16 cellular contexts compared by ENCODE assay signal in genomic region chr20:6740096-6740495, GRCh38. TPM values are rescaled to one million over a fixed set of nuclear protein-coding genes. Genes with fewer than 3 reads are reported as not detected.
DNase-seq lines count a peak whose midpoint lies in the region; ATAC-seq, FAIRE-seq and TF ChIP-seq lines count a peak whose summit lies in the region.
"Had no signal": no experiment of that assay in that cellular context is flagged by ENCODE, and none has a peak within 500 bp of the region (broad histone marks: within the 10 kb centered on the region; RNA-seq: fewer than 3 reads in every experiment).

No MANE protein-coding gene starts in this region.

- BruUV-seq in HepG2 (replicated peaks; lab: Mats Ljungman, UMichigan): no TSS peak
- BruUV-seq in GM12878 (replicated peaks; lab: Mats Ljungman, UMichigan): no TSS peak

- CTCF ChIA-PET in HepG2 (lab: Yijun Ruan, JAX; ENCODE audit: low intra/inter-chr PET ratio, low total read pairs): no interaction called here
- CTCF ChIA-PET in GM12878 (lab: Yijun Ruan, JAX): interaction anchor here (1.5 to 1.8 kb wide), 2 partner anchors 47 to 158 kb away, joined by 3 to 4 read pairs; no protein-coding TSS in a partner anchor

- in situ Hi-C loops in HepG2 (cut with HindIII; ENCODE audit: extremely low pct_ligation_motif_present, low pct_unique_long_range_greater_than_20kb): no loop called here
- in situ Hi-C loops in GM12878 (cut with MboI): no loop called here

- no peaks in the 10 kb centered on the region for H3K79me2 ChIP-seq in HepG2 (ENCODE audit: insufficient read depth, low read length)
- H3K79me2 ChIP-seq in GM12878 (ENCODE audit: control insufficient read depth, insufficient read depth, low read length): no peaks in the 10 kb centered on the region

- H3K36me3 ChIP-seq in right lobe of liver: no peaks in the 10 kb centered on the region
- no peaks in the 10 kb centered on the region for H3K36me3 ChIP-seq in HepG2 (replicated peaks in 1 of 2; ENCODE audit: control insufficient read depth in 1 of 2, insufficient read depth in 2 of 2, low read length in 2 of 2)
- no peaks in the 10 kb centered on the region for H3K36me3 ChIP-seq in GM12878 (ENCODE audit: control insufficient read depth in 2 of 2, insufficient read depth in 2 of 2, low read length in 1 of 2)
- H3K36me3 ChIP-seq: BLaER1 treated with 17β-estradiol and CSF1 and Interleukin-3, amounts not matched to agents 10 nM and 100 nM had no signal

- H2AFZ ChIP-seq in HepG2 (ENCODE audit: low read length) (no peak overlapping the region), GM12878 (ENCODE audit: control insufficient read depth, low read depth, low read length) (no peak overlapping the region)

- POLR2A ChIA-PET in HepG2 (lab: Yijun Ruan, JAX): no interaction called here
- POLR2A ChIA-PET in GM12878 (lab: Charles Lee): interaction anchor here (0.6 to 1.5 kb wide), 2 partner anchors 18 to 47 kb away, joined by 4 to 8 read pairs; no protein-coding TSS in a partner anchor

- TF ChIP-seq CTCF in right lobe of liver (IDR thresholded peaks at IDR 0.05) (no peak), HepG2 (CRISPR knock-in tag; IDR thresholded peaks at IDR 0.05) (no peak), GM12878 (IDR thresholded peaks at IDR 0.05 in 2 of 3, conservative IDR thresholded peaks at IDR 0.05 in 1 of 3; ENCODE audit: control insufficient read depth in 2 of 3, extremely low read depth in 1 of 3, insufficient read depth in 1 of 3, low read depth in 3 of 3, low read length in 3 of 3) (no peak)

- no peak overlapping the region for H3K4me3 ChIP-seq in right lobe of liver
- H3K4me3 ChIP-seq in HepG2 (replicated peaks in 1 of 3; ENCODE audit: insufficient read depth in 1 of 3, low read depth in 2 of 3, low read length in 3 of 3): no peak overlapping the region
- no peak overlapping the region for H3K4me3 ChIP-seq in GM12878
- H3K4me3 ChIP-seq: BLaER1 treated with 17β-estradiol and CSF1 and Interleukin-3, amounts not matched to agents 10 nM and 100 nM had no signal

- no peak for DNase-seq in right lobe of liver
- no peak for DNase-seq in HepG2 (ENCODE audit: low spot score)
- no peak for DNase-seq in GM12878 (ENCODE audit: low read depth, low spot score)
- peak; percentile 89 for DNase-seq in kidney tubule cell (ENCODE audit: low spot score)
- DNase-seq in NCI-H1092 (lab: John Stamatoyannopoulos, UW): no peak
- no peak for DNase-seq in NCI-H524 (lab: John Stamatoyannopoulos, UW)
- no peak for DNase-seq in GM12891 (ENCODE audit: insufficient read length, low spot score)
- DNase-seq: 8988T; CD4-positive, CD25-positive, alpha-beta regulatory T cell; DMS53; GF-D8; HCEC 1CT; HFFc6 had no signal

- H3K9ac ChIP-seq in HepG2 (ENCODE audit: insufficient read depth, low read depth, low read length) (no peak overlapping the region), GM12878 (ENCODE audit: control insufficient read depth, insufficient read depth, low read length) (no peak overlapping the region)
- H3K9ac ChIP-seq: BLaER1 treated with 17β-estradiol and CSF1 and Interleukin-3, amounts not matched to agents 10 nM and 100 nM had no signal

- ATAC-seq in right lobe of liver (no peak), HepG2 (no peak), GM12878 (peak; percentile 41)

- FAIRE-seq in HepG2 (lab: Jason Lieb, UNC): no peak
- FAIRE-seq in GM12878 (lab: Jason Lieb, UNC): no peak
- FAIRE-seq in GM12891 (lab: Jason Lieb, UNC): no peak
- FAIRE-seq: GM18507, GM19239 had no signal

- RAD21 ChIA-PET in GM12878 (lab: Charles Lee; ENCODE audit: unreplicated experiment): no interaction called here

- intact Hi-C loops in right lobe of liver (cut with DNase I) (no loop called here), HepG2 (cut with micrococcal nuclease; ENCODE audit: unreplicated experiment) (no loop called here), GM12878 (cut with micrococcal nuclease; ENCODE audit: unreplicated experiment) (no loop called here)

- TF ChIP-seq POLR2A in right lobe of liver (IDR thresholded peaks at IDR 0.05) (no peak), HepG2 (IDR thresholded peaks at IDR 0.05; ENCODE audit: insufficient read depth in 1 of 2, low read depth in 2 of 2, low read length in 2 of 2) (no peak), GM12878 (IDR thresholded peaks at IDR 0.05; ENCODE audit: low read depth, low read length) (no peak), GM12891 (IDR thresholded peaks at IDR 0.05; ENCODE audit: low read depth, low read length) (no peak)

- peaks cover 0 to 10% (median 3%) of the 10 kb centered on the region in 4 donors for H3K4me1 ChIP-seq in right lobe of liver
- H3K4me1 ChIP-seq in HepG2 (ENCODE audit: insufficient read depth, low read length): no peaks in the 10 kb centered on the region
- H3K4me1 ChIP-seq in GM12878 (ENCODE audit: control insufficient read depth, insufficient read depth, low read length): no peaks in the 10 kb centered on the region

- SMC1A ChIA-PET in GM12878 (lab: Charles Lee; ENCODE audit: uncharacterized antibody, unreplicated experiment): interaction anchor here (0.6 to 2.2 kb wide), 7 partner anchors 16 to 1111 kb away, joined by 3 to 11 read pairs (median 3); no protein-coding TSS in a partner anchor

- H3K9me3 ChIP-seq in right lobe of liver (no peaks in the 10 kb centered on the region), HepG2 (ENCODE audit: low read length) (no peaks in the 10 kb centered on the region), GM12878 (replicated peaks; ENCODE audit: control insufficient read depth, insufficient read depth, low read length) (no peaks in the 10 kb centered on the region)

- no peak for TF ChIP-seq EP300 in HepG2 (IDR thresholded peaks at IDR 0.05; ENCODE audit: low read depth in 2 of 2, low read length in 2 of 2)
- no peak for TF ChIP-seq EP300 in HepG2 (CRISPR knock-in tag; IDR thresholded peaks at IDR 0.05; ENCODE audit: borderline replicate concordance)
- TF ChIP-seq EP300 in GM12878 (IDR thresholded peaks at IDR 0.05; ENCODE audit: borderline replicate concordance in 1 of 2, control insufficient read depth in 1 of 2, low read depth in 2 of 2, low read length in 2 of 2): no peak

- 89% methylated on average over 3 of the region's 3 CpGs for WGBS in right lobe of liver (ENCODE audit: insufficient coverage, low coverage, low lambda C conversion rate, missing lambda C conversion rate)
- 30% methylated on average over 3 of the region's 3 CpGs for WGBS in HepG2 (ENCODE audit: low lambda C conversion rate)
- 2% methylated on average over 3 of the region's 3 CpGs for WGBS in GM12878 (ENCODE audit: insufficient coverage, insufficient replicate concordance, low lambda C conversion rate, missing lambda C conversion rate)

- H3K27ac ChIP-seq in right lobe of liver (peak overlapping the region in 2 of 3 donors; percentile 55 to 75), HepG2 (ENCODE audit: extremely low read length, insufficient read depth, low read length) (no peak overlapping the region), GM12878 (ENCODE audit: control insufficient read depth, insufficient read depth) (no peak overlapping the region)
- H3K27ac ChIP-seq: BLaER1 treated with 17β-estradiol and CSF1 and Interleukin-3, amounts not matched to agents 10 nM and 100 nM had no signal

- H3K4me2 ChIP-seq in HepG2 (ENCODE audit: low read depth, low read length): no peak overlapping the region
- no peak overlapping the region for H3K4me2 ChIP-seq in GM12878 (ENCODE audit: control insufficient read depth, insufficient read depth)
- H3K4me2 ChIP-seq: BLaER1 treated with 17β-estradiol and CSF1 and Interleukin-3, amounts not matched to agents 10 nM and 100 nM had no signal

- H3K27me3 ChIP-seq in right lobe of liver (no peaks in the 10 kb centered on the region), HepG2 (ENCODE audit: control insufficient read depth in 1 of 2, insufficient read depth in 2 of 2, low read length in 2 of 2) (peaks cover 0 to 2% of the 10 kb centered on the region in 2 experiments; a peak in 1 of 5 replicates), GM12878 (replicated peaks in 1 of 2; ENCODE audit: control insufficient read depth in 2 of 2, insufficient read depth in 2 of 2, low read length in 1 of 2) (no peaks in the 10 kb centered on the region; a peak in 1 of 4 replicates)
- H3K27me3 ChIP-seq: BLaER1 treated with 17β-estradiol and CSF1 and Interleukin-3, amounts not matched to agents 10 nM and 100 nM had no signal

- H4K20me1 ChIP-seq in HepG2 (ENCODE audit: insufficient read depth, low read length) (no peaks in the 10 kb centered on the region), GM12878 (ENCODE audit: control insufficient read depth, insufficient read depth) (no peaks in the 10 kb centered on the region)
- H4K20me1 ChIP-seq: BLaER1 treated with 17β-estradiol and CSF1 and Interleukin-3, amounts not matched to agents 10 nM and 100 nM had no signal

- TF ChIP-seq RAD21 in HepG2 (CRISPR knock-in tag; IDR thresholded peaks at IDR 0.05) (no peak), GM12878 (IDR thresholded peaks at IDR 0.05; ENCODE audit: insufficient read depth, low read depth, low read length) (no peak)

RNA-seq across cellular contexts. Expression of gene BMP2, which starts 27.4 kb away (rescaled TPM):
- total RNA-seq in right lobe of liver (1 to 10 TPM; 1.4 to 9.3 (median 4.9) TPM), HepG2 (2016; rRNA removed; fragmentation: Illumina TruSeq; extraction: Trizol) (0.02 TPM in 1 of 2 replicates, not detected in the other), GM12878 (2014; rRNA removed) (0.93 and 1.2 TPM in 2 replicates), GM12878 (2014; rRNA removed; fragmentation: Illumina TruSeq; extraction: Trizol) (0.41 and 0.67 TPM in 2 replicates), GM12878 (2021) (1.4 and 1.5 TPM in 2 replicates)
- total RNA-seq in HepG2 (2016; cell fraction: cytosol; rRNA removed; fragmentation: Illumina TruSeq; extraction: Trizol; ENCODE audit: low read depth): not detected in 2 replicates
- total RNA-seq in HepG2 (2016; cell fraction: insoluble cytoplasmic fraction; rRNA removed; fragmentation: Illumina TruSeq; extraction: Trizol): not detected in 2 replicates
- total RNA-seq in HepG2 (2016; cell fraction: membrane; rRNA removed; fragmentation: Illumina TruSeq; extraction: Trizol): 0.03 TPM in 1 of 2 replicates, not detected in the other
- 0.09 TPM in 1 of 2 replicates, not detected in the other for total RNA-seq in HepG2 (2016; cell fraction: nucleus; rRNA removed; fragmentation: Illumina TruSeq; extraction: Trizol)
- polyA plus RNA-seq in HepG2 (2011; rRNA removed) (0.03 and 0.05 TPM in 2 replicates), GM12878 (2011; rRNA removed) (3.2 and 3.6 TPM in 2 replicates), GM12878 (2014; fragmentation: Illumina TruSeq; extraction: Trizol) (0.90 and 0.93 TPM in 2 replicates), GM12878 (2014; fragmentation: Nextera tagmentation; extraction: Ambion mirVana) (under 1 TPM; 0.57 to 0.74 TPM), GM12878 (2014; rRNA removed) (0.63 and 0.67 TPM in 2 replicates), GM12878 (2016; fragmentation: Nextera tagmentation; extraction: Ambion mirVana) (under 1 TPM; 0.35 to 0.42 TPM)
- 0.01 TPM in 1 of 2 replicates, not detected in the other for polyA plus RNA-seq in HepG2 (2011; cell fraction: cytosol; rRNA removed)
- polyA plus RNA-seq in HepG2 (2011; cell fraction: nucleus; rRNA removed): not detected in 2 replicates
- polyA plus RNA-seq in HepG2 (2012): 0.09 TPM in 1 of 2 replicates, not detected in the other
- not detected in 2 replicates for polyA plus RNA-seq in HepG2 (2016; cell fraction: cytosol; fragmentation: Illumina TruSeq; extraction: Trizol; ENCODE audit: low read depth)
- polyA plus RNA-seq in HepG2 (2016; cell fraction: insoluble cytoplasmic fraction; fragmentation: Illumina TruSeq; extraction: Trizol; ENCODE audit: low read depth): not detected in 2 replicates
- polyA plus RNA-seq in HepG2 (2016; cell fraction: membrane; fragmentation: Illumina TruSeq; extraction: Trizol; ENCODE audit: low read depth): not detected in 2 replicates
- polyA plus RNA-seq in HepG2 (2016; cell fraction: nucleus; fragmentation: Illumina TruSeq; extraction: Trizol; ENCODE audit: insufficient read depth, low read depth): not detected in 2 replicates
- polyA minus RNA-seq in HepG2 (2011; rRNA and poly(A)+ RNA removed; ENCODE audit: low replicate concordance): 16.1 TPM in 1 of 2 replicates, not detected in the other
- 0.18 TPM in 1 of 2 replicates, not detected in the other for polyA minus RNA-seq in HepG2 (2011; cell fraction: cytosol; rRNA and poly(A)+ RNA removed)
- polyA minus RNA-seq in HepG2 (2011; cell fraction: nucleus; rRNA and poly(A)+ RNA removed): 0.12 TPM in 1 of 2 replicates, not detected in the other
- 0.42 and 0.66 TPM in 2 replicates for total RNA-seq in GM12878 (2013; cell fraction: nucleolus; rRNA removed)
- not detected for polyA plus RNA-seq in GM12878 (2011; ENCODE audit: low read depth)
- 2.3 and 2.6 TPM in 2 replicates for polyA plus RNA-seq in GM12878 (2011; cell fraction: cytosol; rRNA removed)
- 2.6 and 2.8 TPM in 2 replicates for polyA plus RNA-seq in GM12878 (2011; cell fraction: nucleus; rRNA removed)
- polyA plus RNA-seq in GM12878 (2012): 0.12 and 0.14 TPM in 2 replicates
- polyA minus RNA-seq in GM12878 (2011; rRNA and poly(A)+ RNA removed): 3.6 and 4.2 TPM in 2 replicates
- polyA minus RNA-seq in GM12878 (2011; cell fraction: cytosol; rRNA and poly(A)+ RNA removed): 2.9 and 4.3 TPM in 2 replicates
- 3.1 and 5.1 TPM in 2 replicates for polyA minus RNA-seq in GM12878 (2011; cell fraction: nucleus; rRNA and poly(A)+ RNA removed)
- not detected for polyA plus RNA-seq in GM12891 (2012; ENCODE audit: low read depth, missing spikeins)
- total RNA-seq: CD4-positive, CD25-positive, alpha-beta regulatory T cell had no signal
- polyA plus RNA-seq: CD4-positive, CD25-positive, alpha-beta regulatory T cell had no signal

Comparison
In these comparisons a context has a peak if more than half of its experiments do, and no peak if none do; other contexts are left out.
1. H3K27ac ChIP-seq: peak in right lobe of liver (2 of 3); none in HepG2 (single experiment) and GM12878 (single experiment).